Comparison of ENCODE assay signal across 9 cellular contexts in genomic region chr16:16127469-16128116, GRCh38.
DNase-seq lines count a peak whose midpoint lies in the region; ATAC-seq and TF ChIP-seq lines count a peak whose summit lies in the region.
"Had no signal": no experiment of that assay in that cellular context is flagged by ENCODE, and none has a peak within 500 bp of the region (broad histone marks: within the 10 kb centered on the region; RNA-seq: fewer than 3 reads in every experiment).

No MANE protein-coding gene starts in this region.

- H3K9ac ChIP-seq in stomach smooth muscle (ENCODE audit: low read length in 2 of 2) = peak overlapping the region in 1 of 2 donors; percentile 21

- H3K9me3 ChIP-seq in CD8-positive, alpha-beta memory T cell (ENCODE audit: low read length) = no peaks in the 10 kb centered on the region
- H3K9me3 ChIP-seq in Peyer's patch (peaks cover 0 to 3% (median 0%) of the 10 kb centered on the region in 4 donors), neutrophil (peaks cover 5% of the 10 kb centered on the region), stomach smooth muscle (ENCODE audit: control insufficient read depth in 2 of 2, low read length in 2 of 2) (peaks cover 3 to 4% of the 10 kb centered on the region in 2 donors)

- no peak overlapping the region for H3K4me3 ChIP-seq in CD8-positive, alpha-beta memory T cell (ENCODE audit: low read length)
- H3K4me3 ChIP-seq in Peyer's patch = no peak overlapping the region
- no peak overlapping the region for H3K4me3 ChIP-seq in fibroblast of the aortic adventitia (ENCODE audit: low read depth, low read length)
- no peak overlapping the region for H3K4me3 ChIP-seq in neutrophil (ENCODE audit: low read depth in 1 of 2, low read length in 1 of 2)
- no peak overlapping the region for H3K4me3 ChIP-seq in stomach smooth muscle (ENCODE audit: low read length in 2 of 2)

- peaks cover 42% of the 10 kb centered on the region for H3K36me3 ChIP-seq in CD8-positive, alpha-beta memory T cell (ENCODE audit: insufficient read depth, low read length)
- peaks cover 0 to 50% (median 0%) of the 10 kb centered on the region in 3 donors for H3K36me3 ChIP-seq in Peyer's patch
- H3K36me3 ChIP-seq in neutrophil = peaks cover 79% of the 10 kb centered on the region
- peaks cover 18 to 33% of the 10 kb centered on the region in 2 donors for H3K36me3 ChIP-seq in stomach smooth muscle (ENCODE audit: control insufficient read depth in 2 of 2, insufficient read depth in 2 of 2, low read length in 2 of 2)

- no peaks in the 10 kb centered on the region for H3K27me3 ChIP-seq in CD8-positive, alpha-beta memory T cell (ENCODE audit: insufficient read depth, low read length, poor library complexity, severe bottlenecking)
- H3K27me3 ChIP-seq in Peyer's patch (no peaks in the 10 kb centered on the region), neutrophil (no peaks in the 10 kb centered on the region), stomach smooth muscle (ENCODE audit: control insufficient read depth in 1 of 2, insufficient read depth in 2 of 2, low read length in 2 of 2) (no peaks in the 10 kb centered on the region)

- H3K4me1 Mint-ChIP-seq in CD8-positive, alpha-beta memory T cell = peaks cover 0 to 5% (median 3%) of the 10 kb centered on the region in 3 donors
- H3K4me1 Mint-ChIP-seq in HFFc6 (ENCODE audit: low read depth) = no peaks in the 10 kb centered on the region
- peaks cover 7% of the 10 kb centered on the region for H3K4me1 Mint-ChIP-seq in activated T-cell treated with anti-CD3 and anti-CD28 coated beads, Interleukin-2, amount 50 U/mL, for 72 hours (ENCODE audit: low read depth)

- H3K27ac ChIP-seq in CD8-positive, alpha-beta memory T cell (ENCODE audit: low read depth, low read length) = no peak overlapping the region
- H3K27ac ChIP-seq in Peyer's patch (peak overlapping the region in 1 of 4 donors; percentile 35), neutrophil (no peak overlapping the region), stomach smooth muscle (ENCODE audit: low read length) (peak overlapping the region; percentile 76)

- H3K27ac Mint-ChIP-seq in CD8-positive, alpha-beta memory T cell = peak overlapping the region in 3 of 8 donors; percentile 40 to 79 (median 62)
- peak overlapping the region; percentile 2 for H3K27ac Mint-ChIP-seq in HFFc6
- H3K27ac Mint-ChIP-seq in activated T-cell treated with anti-CD3 and anti-CD28 coated beads, Interleukin-2, amount 50 U/mL, for 72 hours = no peak overlapping the region
- H3K27ac Mint-ChIP-seq: activated naive CD4-positive, alpha-beta T cell treated with anti-CD3 and anti-CD28 coated beads, Interleukin-2, amount 50 U/mL, for 24 hours had no signal

- peak; percentile 79 to 85 for ATAC-seq in activated T-cell treated with anti-CD3 and anti-CD28 coated beads, Interleukin-2, amount 50 U/mL, for 72 hours (replicated peaks in 1 of 2)
- ATAC-seq in HG02840 (IDR thresholded peaks at IDR 0.05; ENCODE audit: low FRiP score, unreplicated experiment) = no peak

- peak; percentile 42 to 70 (median 47) for DNase-seq in CD8-positive, alpha-beta memory T cell
- DNase-seq in HFFc6 (peak; percentile 48), Peyer's patch (peak; percentile 63 to 85 (median 77)), fibroblast of the aortic adventitia (ENCODE audit: low read depth) (peak; percentile 74)
- peak; percentile 67 to 73 for DNase-seq in activated T-cell treated with anti-CD3 and anti-CD28 coated beads, Interleukin-2, amount 50 U/mL, for 72 hours

- H3K4me3 Mint-ChIP-seq in CD8-positive, alpha-beta memory T cell = no peak overlapping the region
- H3K4me3 Mint-ChIP-seq in HFFc6 = no peak overlapping the region
- H3K4me3 Mint-ChIP-seq in activated T-cell treated with anti-CD3 and anti-CD28 coated beads, Interleukin-2, amount 50 U/mL, for 72 hours = no peak overlapping the region
- H3K4me3 Mint-ChIP-seq: activated naive CD4-positive, alpha-beta T cell treated with anti-CD3 and anti-CD28 coated beads, Interleukin-2, amount 50 U/mL, for 24 hours had no signal

- H3K4me1 ChIP-seq in CD8-positive, alpha-beta memory T cell (ENCODE audit: insufficient read depth, low read length) = no peaks in the 10 kb centered on the region
- H3K4me1 ChIP-seq in Peyer's patch = no peaks in the 10 kb centered on the region
- H3K4me1 ChIP-seq in neutrophil (ENCODE audit: control insufficient read depth in 1 of 2, insufficient read depth in 1 of 2, low read depth in 1 of 2, low read length in 1 of 2) = no peaks in the 10 kb centered on the region
- H3K4me1 ChIP-seq in stomach smooth muscle (ENCODE audit: control insufficient read depth, insufficient read depth, low read length) = peaks cover 26% of the 10 kb centered on the region

- TF ChIP-seq POLR2A in Peyer's patch (IDR thresholded peaks at IDR 0.05) = no peak

- CTCF ChIA-PET in CD8-positive, alpha-beta memory T cell (lab: Charles Lee) = interaction anchor here (0.7 to 1.6 kb wide), 10 partner anchors 45 to 428 kb away, joined by 3 to 5 read pairs (median 3); no protein-coding TSS in a partner anchor

- H3K27me3 Mint-ChIP-seq in CD8-positive, alpha-beta memory T cell = peaks cover 0 to 2% of the 10 kb centered on the region in 2 donors
- peaks cover 7% of the 10 kb centered on the region for H3K27me3 Mint-ChIP-seq in HFFc6 (ENCODE audit: insufficient read depth)
- H3K27me3 Mint-ChIP-seq in activated T-cell treated with anti-CD3 and anti-CD28 coated beads, Interleukin-2, amount 50 U/mL, for 72 hours (ENCODE audit: low read depth) = no peaks in the 10 kb centered on the region
- H3K27me3 Mint-ChIP-seq: activated naive CD4-positive, alpha-beta T cell treated with anti-CD3 and anti-CD28 coated beads, Interleukin-2, amount 50 U/mL, for 24 hours had no signal

- peak; percentile 93 for TF ChIP-seq CTCF in HFFc6 (IDR thresholded peaks at IDR 0.05)
- TF ChIP-seq CTCF in Peyer's patch (IDR thresholded peaks at IDR 0.05) = peak; percentile 87 to 91 (median 89)
- TF ChIP-seq CTCF in fibroblast of the aortic adventitia (IDR thresholded peaks at IDR 0.05; ENCODE audit: insufficient read depth, low read length) = peak; percentile 89
- TF ChIP-seq CTCF in neutrophil (IDR thresholded peaks at IDR 0.05) = peak; percentile 70

- peaks cover 6 to 11% (median 11%) of the 10 kb centered on the region in 5 donors for H3K9me3 Mint-ChIP-seq in CD8-positive, alpha-beta memory T cell
- peaks cover 16% of the 10 kb centered on the region for H3K9me3 Mint-ChIP-seq in HFFc6
- H3K9me3 Mint-ChIP-seq in activated T-cell treated with anti-CD3 and anti-CD28 coated beads, Interleukin-2, amount 50 U/mL, for 72 hours = peaks cover 7 to 9% of the 10 kb centered on the region in 2 donors

- POLR2A ChIA-PET in CD8-positive, alpha-beta memory T cell (lab: Charles Lee) = no interaction called here

- peaks cover 27 to 81% (median 32%) of the 10 kb centered on the region in 3 donors for H3K36me3 Mint-ChIP-seq in CD8-positive, alpha-beta memory T cell
- peaks cover 29% of the 10 kb centered on the region for H3K36me3 Mint-ChIP-seq in HFFc6 (ENCODE audit: low read depth)
- H3K36me3 Mint-ChIP-seq in activated T-cell treated with anti-CD3 and anti-CD28 coated beads, Interleukin-2, amount 50 U/mL, for 72 hours (ENCODE audit: insufficient read depth in 2 of 2) = peaks cover 22 to 48% of the 10 kb centered on the region in 2 donors
